ENCODE assay signal across 9 cellular contexts in genomic region chr16:59400830-59401229, GRCh38.
"Had no signal": no experiment of that assay in that cellular context is flagged by ENCODE, and none has a peak within 500 bp of the region (broad histone marks: within the 10 kb centered on the region; RNA-seq: fewer than 3 reads in every experiment).

No MANE protein-coding gene starts in this region.

- H3K27ac Mint-ChIP-seq: HFFc6 had no signal

- H3K4me3 Mint-ChIP-seq: HFFc6 had no signal

- FAIRE-seq: HTR-8/SVneo, K562 had no signal

- H3K36me3 ChIP-seq: HAP-1 had no signal

- H3K9me3 ChIP-seq: HAP-1 had no signal

- H3K4me3 ChIP-seq: HAP-1, K562 had no signal

- ATAC-seq: HCT116, K562 had no signal

- H3K9me3 Mint-ChIP-seq: HFFc6 had no signal

- DNase-seq: GOT3, H7, HFFc6, IMR-90, KG1 had no signal

- H3K4me1 ChIP-seq: HAP-1 had no signal
